1 cellular context compared by ENCODE assay signal in genomic region chr2:85057236-85057635, GRCh38.
TF ChIP-seq lines count a peak whose summit lies in the region.

No MANE protein-coding gene starts in this region.

TF ChIP-seq in A549, 52 proteins besides CTCF, POLR2A, EP300 and RAD21 (continued from another document):
- TF ChIP-seq ESRRA (IDR thresholded peaks at IDR 0.05; ENCODE audit: borderline replicate concordance, low read length): no peak
- TF ChIP-seq MAFK (IDR thresholded peaks at IDR 0.05; ENCODE audit: partially characterized antibody): no peak
- no peak for TF ChIP-seq RFX5 (IDR thresholded peaks at IDR 0.05)
- no peak for TF ChIP-seq EHF (CRISPR knock-in tag; IDR thresholded peaks at IDR 0.05)
